ENCODE assay signal across 15 cellular contexts in genomic region chr4:186227221-186227620, GRCh38. TPM values are rescaled to one million over a fixed set of nuclear protein-coding genes. Genes with fewer than 3 reads are reported as not detected.
DNase-seq lines count a peak whose midpoint lies in the region; ATAC-seq and TF ChIP-seq lines count a peak whose summit lies in the region.
"Had no signal": no experiment of that assay in that cellular context is flagged by ENCODE, and none has a peak within 500 bp of the region (broad histone marks: within the 10 kb centered on the region; RNA-seq: fewer than 3 reads in every experiment).

KLKB1 (plus strand) TSS chr4:186227507; CDS start chr4:186228196, 689 bp downstream.

- POLR2A ChIA-PET in PC-3 (lab: Charles Lee; ENCODE audit: unreplicated experiment), result no interaction called here

- H3K9ac ChIP-seq in PC-3 (ENCODE audit: low read length) (no peak within 1 kb of the TSS), rectal smooth muscle tissue (ENCODE audit: low read length) (no peak within 1 kb of the TSS)

- H3K27me3 ChIP-seq in PC-3 (ENCODE audit: low read length) (no peaks in the 10 kb centered on the region), hepatocyte (no peaks in the 10 kb centered on the region), rectal smooth muscle tissue (ENCODE audit: control insufficient read depth, insufficient read depth, low read length) (no peaks in the 10 kb centered on the region), HAP-1 (ENCODE audit: low read depth) (no peaks in the 10 kb centered on the region)
- H3K27me3 ChIP-seq: adrenal gland, SJCRH30 had no signal

- in situ Hi-C loops in HAP-1 (cut with MboI; ENCODE audit: low sequenced_read_pairs), result no loop called here

- ATAC-seq in PC-3 (no peak), HG02610 (IDR thresholded peaks at IDR 0.05; ENCODE audit: unreplicated experiment) (no peak)
- ATAC-seq: effector memory CD8-positive, alpha-beta T cell had no signal

- no peaks in the 10 kb centered on the region for H3K9me3 ChIP-seq in PC-3 (ENCODE audit: low read length)
- H3K9me3 ChIP-seq in hepatocyte (ENCODE audit: low read depth), result no peaks in the 10 kb centered on the region
- no peaks in the 10 kb centered on the region; the same call in 1 of the 2 replicates for H3K9me3 ChIP-seq in HAP-1
- H3K9me3 ChIP-seq: adrenal gland, SJCRH30 had no signal

- H3K9me2 ChIP-seq in PC-3 (replicated peaks; ENCODE audit: low read length) (no peaks in the 10 kb centered on the region), hepatocyte (replicated peaks; ENCODE audit: insufficient read depth) (no peaks in the 10 kb centered on the region)

- intact Hi-C loops in PC-3 (cut with micrococcal nuclease), result no loop called here

- H3F3A ChIP-seq in PC-3 (ENCODE audit: low read length, unreplicated experiment), result no peaks in the 10 kb centered on the region

- H3K79me2 ChIP-seq in PC-3 (ENCODE audit: low read length), result no peaks in the 10 kb centered on the region
- no peaks in the 10 kb centered on the region for H3K79me2 ChIP-seq in hepatocyte

- H3K27ac ChIP-seq in PC-3 (ENCODE audit: low read length) (no peak within 1 kb of the TSS), hepatocyte (no peak within 1 kb of the TSS), rectal smooth muscle tissue (ENCODE audit: low read depth, low read length) (no peak within 1 kb of the TSS)
- H3K27ac ChIP-seq: adrenal gland, SJCRH30, skin epidermis had no signal

- BruUV-seq in PC-3 (replicated peaks; lab: Mats Ljungman, UMichigan), result no TSS peak

- H3K4me1 ChIP-seq in PC-3 (ENCODE audit: insufficient read depth, low read length), result no peaks in the 10 kb centered on the region
- no peaks in the 10 kb centered on the region for H3K4me1 ChIP-seq in hepatocyte (ENCODE audit: insufficient read depth)
- no peaks in the 10 kb centered on the region for H3K4me1 ChIP-seq in rectal smooth muscle tissue (ENCODE audit: control insufficient read depth, insufficient read depth, low read length)
- H3K4me1 ChIP-seq in HAP-1, result no peaks in the 10 kb centered on the region
- H3K4me1 ChIP-seq: adrenal gland had no signal

- TF ChIP-seq CTCF in PC-3 (conservative IDR thresholded peaks at IDR 0.05; ENCODE audit: low read depth, low read length) (no peak), hepatocyte (IDR thresholded peaks at IDR 0.05; ENCODE audit: poor library complexity) (no peak)

- peak; percentile 18 to 77 (median 25) for DNase-seq in NCI-H1417 (lab: John Stamatoyannopoulos, UW)
- no peak for DNase-seq in NCI-H1417 treated with DMSO at 0.1 percent for 48 hours (lab: John Stamatoyannopoulos, UW)
- DNase-seq in PC-3, result no peak
- peak; percentile 48 for DNase-seq in hepatocyte (ENCODE audit: low spot score)
- DNase-seq in HAP-1 (ENCODE audit: low spot score in 2 of 2), result no peak
- DNase-seq in NCI-H1048 (lab: John Stamatoyannopoulos, UW), result no peak
- DNase-seq: adrenal gland; effector memory CD8-positive, alpha-beta T cell; hippocampal formation; Kasumi-1; NCI-H526 had no signal

- H4K20me1 ChIP-seq in PC-3 (ENCODE audit: low read length) (no peaks in the 10 kb centered on the region), hepatocyte (ENCODE audit: insufficient read depth, poor library complexity, severe bottlenecking) (no peaks in the 10 kb centered on the region)

- H3K4me2 ChIP-seq in PC-3 (ENCODE audit: low read length) (0 out of 2 replicates have a peak within 1 kb of the TSS, but pooled peaks have one; percentile 16), hepatocyte (peak within 1 kb of the TSS; percentile 57)

- CTCF ChIA-PET in PC-3 (lab: Charles Lee), result no interaction called here

- H2AFZ ChIP-seq in PC-3 (ENCODE audit: low read length) (no peak within 1 kb of the TSS), hepatocyte (no peak within 1 kb of the TSS)

- H3K36me3 ChIP-seq in PC-3 (ENCODE audit: low read depth, low read length) (no peaks in the 10 kb centered on the region), hepatocyte (replicated peaks; ENCODE audit: insufficient read depth, low read depth) (no peaks in the 10 kb centered on the region), rectal smooth muscle tissue (ENCODE audit: control insufficient read depth, insufficient read depth, low read length) (no peaks in the 10 kb centered on the region), HAP-1 (replicated peaks) (no peaks in the 10 kb centered on the region)
- H3K36me3 ChIP-seq: adrenal gland, SJCRH30 had no signal

- WGBS in hepatocyte (ENCODE audit: low lambda C conversion rate, missing lambda C conversion rate), result 69% methylated on average over 5 of the region's 5 CpGs

- H3K4me3 ChIP-seq in PC-3 (ENCODE audit: low read length) (no peak within 1 kb of the TSS), hepatocyte (no peak within 1 kb of the TSS), rectal smooth muscle tissue (ENCODE audit: low read length) (peak within 1 kb of the TSS; percentile 36), HAP-1 (no peak within 1 kb of the TSS)
- H3K4me3 ChIP-seq: adrenal gland, SJCRH30, skin epidermis had no signal

RNA-seq across cellular contexts. Expression of gene KLKB1, which starts in this region (rescaled TPM):
- total RNA-seq in PC-3 (2014; rRNA removed) (not detected in 2 replicates), hepatocyte (16.1 and 20.3 TPM in 2 replicates)
- polyA plus RNA-seq in hepatocyte, result 7.7 and 8.8 TPM in 2 replicates
- total RNA-seq: SJCRH30 had no signal

Comparison
In these comparisons a context has a peak if more than half of its experiments do, and no peak if none do; other contexts are left out.
1. RNA of gene KLKB1 (total RNA-seq): 16.1 to 20.3 TPM in hepatocyte; not detected in PC-3; every median in the first group is over 10 times any median in the second.
2. DNase-seq: peak in NCI-H1417 (3 of 3) and hepatocyte (single experiment); none in NCI-H1417 treated with DMSO at 0.1 percent for 48 hours (single experiment), PC-3 (single experiment), HAP-1 (0 of 2) and NCI-H1048 (single experiment).